Comparison of ENCODE assay signal across 12 cellular contexts in the genomic region with DNA sequence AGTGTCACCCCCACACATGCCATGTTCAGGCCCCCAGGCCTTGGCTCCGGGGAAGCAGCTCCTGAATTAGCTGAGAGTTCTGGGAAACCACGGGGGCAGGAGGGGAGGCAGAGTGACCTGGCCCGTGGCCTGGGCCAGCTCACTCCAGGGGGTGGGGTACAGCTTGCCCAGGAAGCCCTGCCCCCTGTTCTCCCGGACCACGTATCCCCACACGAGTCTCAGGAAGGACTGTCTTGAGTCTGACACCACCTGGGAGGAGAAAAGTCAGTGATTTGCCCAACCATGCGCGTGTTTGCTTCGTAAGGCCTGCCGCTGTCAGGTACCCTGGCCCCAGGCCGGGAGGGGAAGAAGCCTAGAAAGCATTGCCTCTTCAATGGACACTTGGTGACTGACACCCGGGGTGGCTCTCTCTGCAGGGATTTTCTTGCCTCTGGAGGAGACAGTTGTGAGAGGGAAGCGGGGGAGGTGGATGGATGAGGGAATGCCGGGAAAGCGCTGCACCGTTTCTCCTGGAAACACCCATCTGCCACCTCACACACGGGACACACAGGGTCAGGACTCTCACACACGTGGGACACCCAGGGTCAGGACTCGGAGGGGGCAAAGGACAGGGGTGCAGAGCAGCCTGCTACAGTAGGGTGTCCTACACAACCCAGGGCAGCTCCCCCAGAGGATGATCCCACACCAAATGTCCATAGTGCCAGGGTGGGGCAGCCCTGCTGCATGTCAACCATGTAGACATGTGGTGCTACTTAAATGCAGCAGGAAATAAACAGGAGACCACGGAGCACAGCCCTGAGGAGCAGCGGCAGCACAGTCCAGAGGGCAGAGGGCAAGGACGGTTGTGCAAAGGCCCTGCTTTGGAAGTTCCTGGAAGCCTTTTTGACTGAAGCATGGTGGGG. TPM values are rescaled to one million over a fixed set of nuclear protein-coding genes. Genes with fewer than 3 reads are reported as not detected.
DNase-seq lines count a peak whose midpoint lies in the region; ATAC-seq, FAIRE-seq and TF ChIP-seq lines count a peak whose summit lies in the region.
"Had no signal": no experiment of that assay in that cellular context is flagged by ENCODE, and none has a peak within 500 bp of the region (broad histone marks: within the 10 kb centered on the region; RNA-seq: fewer than 3 reads in every experiment).

No MANE protein-coding gene starts in this region.

- TF ChIP-seq CTCF in PC-3 (conservative IDR thresholded peaks at IDR 0.05; ENCODE audit: low read depth, low read length), result no peak
- TF ChIP-seq CTCF in H1 (IDR thresholded peaks at IDR 0.05; ENCODE audit: control extremely low read depth in 1 of 3, insufficient read depth in 1 of 3, low read depth in 1 of 3, low read length in 3 of 3), result no peak
- TF ChIP-seq CTCF in thoracic aorta (IDR thresholded peaks at IDR 0.05), result no peak
- no peak for TF ChIP-seq CTCF in GM20000 (IDR thresholded peaks at IDR 0.05; ENCODE audit: extremely low read depth, missing control alignments)

- H3K23ac ChIP-seq in H1 (ENCODE audit: insufficient read length) (no peak overlapping the region), mesendoderm (ENCODE audit: low read length) (peak overlapping the region; percentile 45)

- H3K9me3 ChIP-seq in PC-3 (ENCODE audit: low read length) (no peaks in the 10 kb centered on the region), H1 (ENCODE audit: insufficient read depth in 2 of 2, low read depth in 1 of 2, low read length in 1 of 2) (no peaks in the 10 kb centered on the region), thoracic aorta (no peaks in the 10 kb centered on the region)

- no peak overlapping the region for H4K91ac ChIP-seq in H1 (replicated peaks; ENCODE audit: insufficient read length, low read length)

- H3K79me2 ChIP-seq in PC-3 (ENCODE audit: low read length), result peaks cover 85% of the 10 kb centered on the region
- H3K79me2 ChIP-seq in H1 (ENCODE audit: control insufficient read depth in 1 of 2, insufficient read depth in 2 of 2, low read length in 2 of 2), result no peaks in the 10 kb centered on the region
- H3K79me2 ChIP-seq in mesendoderm (ENCODE audit: control insufficient read depth, insufficient read depth, low read length), result no peaks in the 10 kb centered on the region

- H4K8ac ChIP-seq in H1 (ENCODE audit: extremely low read depth, insufficient read depth, low read length) (peak overlapping the region; percentile 43; the same call in 1 of the 2 replicates), mesendoderm (ENCODE audit: low read depth, low read length) (no peak overlapping the region)

- DNase-seq in PC-3, result peak; percentile 6
- peak in 1 of 2 experiments; percentile 46 for DNase-seq in H1 (ENCODE audit: low read depth in 1 of 2, low spot score in 2 of 2)
- peak; percentile 8 for DNase-seq in mesendoderm
- no peak for DNase-seq in thoracic aorta (ENCODE audit: low spot score)
- DNase-seq in SK-N-DZ (ENCODE audit: low spot score), result no peak
- DNase-seq in GM20000 (ENCODE audit: low spot score), result no peak
- DNase-seq: cerebellar nuclear complex; NK-92 treated with Interleukin-12 subunit alpha and Interleukin-12 subunit beta, amount 100 ng/mL, for 24 hours had no signal

- H2BK20ac ChIP-seq in H1 (ENCODE audit: low read length), result no peak overlapping the region; the same call in 1 of the 2 replicates

- H3K4ac ChIP-seq in H1 (replicated peaks; ENCODE audit: insufficient read length, low read depth, low read length) (no peak overlapping the region), mesendoderm (ENCODE audit: low read depth, low read length) (no peak overlapping the region)

- H4K20me1 ChIP-seq in PC-3 (ENCODE audit: low read length) (no peaks in the 10 kb centered on the region), H1 (replicated peaks in 1 of 2; ENCODE audit: control insufficient read depth in 1 of 2, insufficient read depth in 2 of 2, low read length in 2 of 2) (no peaks in the 10 kb centered on the region)

- CTCF ChIA-PET in PC-3 (lab: Charles Lee), result interaction anchor here (0.6 kb wide), 1 partner anchor 456 kb away, joined by 5 read pairs; no protein-coding TSS in a partner anchor
- CTCF ChIA-PET in H1 (lab: Charles Lee; ENCODE audit: partially characterized antibody), result no interaction called here

- H2BK120ac ChIP-seq in H1 (replicated peaks; ENCODE audit: low read depth, low read length) (no peak overlapping the region), mesendoderm (ENCODE audit: low read depth, low read length) (no peak overlapping the region)

- TF ChIP-seq POLR2A in H1 (IDR thresholded peaks at IDR 0.05; ENCODE audit: control extremely low read depth in 1 of 2, low read depth in 2 of 2, low read length in 2 of 2), result no peak

- H3K36me3 ChIP-seq in PC-3 (ENCODE audit: low read depth, low read length) (no peaks in the 10 kb centered on the region), H1 (ENCODE audit: control insufficient read depth in 2 of 4, insufficient read depth in 4 of 4, low read length in 3 of 4) (no peaks in the 10 kb centered on the region), mesendoderm (ENCODE audit: control insufficient read depth, insufficient read depth, low read length) (no peaks in the 10 kb centered on the region), thoracic aorta (no peaks in the 10 kb centered on the region)

- no peak for TF ChIP-seq RAD21 in H1 (IDR thresholded peaks at IDR 0.05 in 1 of 2, conservative IDR thresholded peaks at IDR 0.05 in 1 of 2; ENCODE audit: low read depth in 2 of 2, low read length in 2 of 2)

- WGBS in H1 (ENCODE audit: extremely low coverage in 1 of 2, insufficient coverage in 1 of 2, insufficient read length in 1 of 2, insufficient replicate concordance in 2 of 2, low coverage in 1 of 2, low lambda C conversion rate in 2 of 2, missing lambda C conversion rate in 1 of 2), 2 experiments, result 84% methylated on average over 22 of the region's 22 CpGs; no CpG with 5 or more reads in 1 of the 2 experiments
- WGBS in mesendoderm (ENCODE audit: extremely low coverage, insufficient coverage, low lambda C conversion rate), result no CpG with 5 or more reads among the region's 22 CpGs

- POLR2A ChIA-PET in PC-3 (lab: Charles Lee; ENCODE audit: unreplicated experiment), result interaction anchor here (0.7 kb wide), 1 partner anchor 101 kb away, joined by 12 read pairs; no protein-coding TSS in a partner anchor
- POLR2A ChIA-PET in H1 (lab: Charles Lee; ENCODE audit: partially characterized antibody), result interaction anchor here (0.6 kb wide), 1 partner anchor 74 kb away, joined by 3 read pairs; no protein-coding TSS in a partner anchor

- H2BK5ac ChIP-seq in H1 (ENCODE audit: low read depth, low read length) (no peak overlapping the region; the same call in 1 of the 2 replicates), mesendoderm (ENCODE audit: low read length) (no peak overlapping the region)

- H2BK15ac ChIP-seq in H1 (ENCODE audit: low read length) (no peak overlapping the region), mesendoderm (replicated peaks; ENCODE audit: low read depth) (no peak overlapping the region)

- H3K9me2 ChIP-seq in PC-3 (replicated peaks; ENCODE audit: low read length), result no peaks in the 10 kb centered on the region

- peak overlapping the region; percentile 56 for H3K4me2 ChIP-seq in PC-3 (ENCODE audit: low read length)
- H3K4me2 ChIP-seq in H1 (ENCODE audit: insufficient read depth in 1 of 2, low read depth in 2 of 2, low read length in 2 of 2), result no peak overlapping the region
- no peak overlapping the region for H3K4me2 ChIP-seq in mesendoderm (ENCODE audit: low read length)

- FAIRE-seq in H1 (lab: Jason Lieb, UNC), result no peak
- FAIRE-seq: TTC549, urothelium cell line had no signal

- H4K5ac ChIP-seq in H1 (ENCODE audit: insufficient read length, low read depth, low read length), result no peak overlapping the region
- no peak overlapping the region for H4K5ac ChIP-seq in mesendoderm (ENCODE audit: low read length)

- H3K23me2 ChIP-seq in H1 (ENCODE audit: low read depth, low read length), result peaks cover 6% of the 10 kb centered on the region; the same call in 1 of the 2 replicates

- H3K27ac ChIP-seq in PC-3 (ENCODE audit: low read length) (peak overlapping the region; percentile 88), H1 (ENCODE audit: low read depth, low read length) (no peak overlapping the region), mesendoderm (ENCODE audit: low read depth, low read length) (no peak overlapping the region), thoracic aorta (peak overlapping the region; percentile 92 to 95)

- H3K4me3 ChIP-seq in PC-3 (ENCODE audit: low read length) (no peak overlapping the region), H1 (ENCODE audit: extremely low read depth in 1 of 4, insufficient read depth in 2 of 4, low read depth in 3 of 4, low read length in 4 of 4) (no peak overlapping the region), mesendoderm (ENCODE audit: low read length) (no peak overlapping the region), thoracic aorta (peak overlapping the region; percentile 78)

- H3K79me1 ChIP-seq in H1 (ENCODE audit: low read depth, low read length) (no peaks in the 10 kb centered on the region), mesendoderm (ENCODE audit: low read length) (no peaks in the 10 kb centered on the region)

- H3K18ac ChIP-seq in H1 (ENCODE audit: extremely low read depth, low read length) (peak overlapping the region; percentile 19; the same call in 1 of the 2 replicates), mesendoderm (ENCODE audit: low read length) (no peak overlapping the region)

- peaks cover 71% of the 10 kb centered on the region for H3K4me1 ChIP-seq in PC-3 (ENCODE audit: insufficient read depth, low read length)
- H3K4me1 ChIP-seq in H1 (replicated peaks in 1 of 4; ENCODE audit: control insufficient read depth in 3 of 4, insufficient read depth in 4 of 4, low read length in 3 of 4), result peaks cover 0 to 7% (median 2%) of the 10 kb centered on the region in 4 experiments; a peak in 4 of 7 replicates
- H3K4me1 ChIP-seq in mesendoderm (ENCODE audit: control insufficient read depth, low read depth, low read length), result peaks cover 3% of the 10 kb centered on the region
- H3K4me1 ChIP-seq in thoracic aorta (ENCODE audit: control insufficient read depth in 1 of 2, low read depth in 2 of 2), result peaks cover 38 to 79% of the 10 kb centered on the region in 2 donors

- H3K9ac ChIP-seq in PC-3 (ENCODE audit: low read length) (peak overlapping the region; percentile 34), H1 (replicated peaks in 1 of 4; ENCODE audit: extremely low read depth in 1 of 4, low read depth in 3 of 4, low read length in 3 of 4) (no peak overlapping the region), mesendoderm (ENCODE audit: low read length) (no peak overlapping the region)

- H3K56ac ChIP-seq in H1 (replicated peaks; ENCODE audit: insufficient read length, low read depth, low read length), result no peak overlapping the region
- no peak overlapping the region for H3K56ac ChIP-seq in mesendoderm (ENCODE audit: low read length)

- intact Hi-C loops in PC-3 (cut with micrococcal nuclease), result loop anchor here (5.0 kb wide), 1 partner anchor 198 kb away; the partner anchor contains the start of gene SCLY

- no peaks in the 10 kb centered on the region for H3F3A ChIP-seq in PC-3 (ENCODE audit: low read length, unreplicated experiment)

- H3K27me3 ChIP-seq in PC-3 (ENCODE audit: low read length) (no peaks in the 10 kb centered on the region), H1 (replicated peaks in 1 of 4; ENCODE audit: control insufficient read depth in 3 of 4, extremely low read depth in 1 of 4, insufficient read depth in 3 of 4, low read length in 3 of 4) (peaks cover 9 to 20% (median 17%) of the 10 kb centered on the region in 4 experiments), mesendoderm (ENCODE audit: insufficient read depth, low read length, poor library complexity) (peaks cover 9% of the 10 kb centered on the region), thoracic aorta (replicated peaks; ENCODE audit: insufficient read depth) (no peaks in the 10 kb centered on the region)

- ATAC-seq in PC-3, result no peak
- ATAC-seq in thoracic aorta (ENCODE audit: insufficient number of reproducible peaks, low FRiP score, low read depth), result no peak
- ATAC-seq in HG02642 (IDR thresholded peaks at IDR 0.05; ENCODE audit: poor library complexity, unreplicated experiment), result no peak
- ATAC-seq: activated T-helper 17 cell treated with anti-CD3 and anti-CD28 coated beads, Interleukin-2, amount 50 U/mL, for 72 hours had no signal

- BruUV-seq in PC-3 (replicated peaks; lab: Mats Ljungman, UMichigan), result no TSS peak

- H2BK12ac ChIP-seq in H1 (ENCODE audit: low read depth, low read length), result peak overlapping the region; percentile 63; the same call in 1 of the 2 replicates

- no peak for TF ChIP-seq EP300 in H1 (IDR thresholded peaks at IDR 0.05; ENCODE audit: borderline replicate concordance in 1 of 2, low read depth in 2 of 2, low read length in 2 of 2)

- H3K14ac ChIP-seq in H1 (ENCODE audit: insufficient read length), result no peak overlapping the region

- H2AK5ac ChIP-seq in H1 (ENCODE audit: low read depth, low read length), result no peak overlapping the region
- no peak overlapping the region for H2AK5ac ChIP-seq in mesendoderm (ENCODE audit: low read length)

- H2AFZ ChIP-seq in PC-3 (ENCODE audit: low read length), result 0 out of 2 replicates have a peak overlapping the region, but pooled peaks have one; percentile 12
- no peak overlapping the region for H2AFZ ChIP-seq in H1 (ENCODE audit: low read length)

RNA-seq across cellular contexts. Expression of gene RAMP1, which starts 4.9 kb away (rescaled TPM):
- 210 and 248 TPM in 2 replicates for total RNA-seq in PC-3 (2014; rRNA removed)
- 0.65 and 2.0 TPM in 2 replicates for total RNA-seq in H1 (2021; fragmentation: NEBNext Ultra II Directional; extraction: Animal tissue kit (Norgen Biotek cat#: 25700))
- polyA plus RNA-seq in H1 (2011; rRNA removed), result 3.9 and 4.3 TPM in 2 replicates
- polyA plus RNA-seq in H1 (2011; cell fraction: cytosol; rRNA removed), result 3.3 TPM
- polyA plus RNA-seq in H1 (2011; cell fraction: nucleus; rRNA removed), result 1.8 TPM
- 0.58 to 1.5 TPM (median 1.1 TPM) in 4 replicates for polyA plus RNA-seq in H1 (2012, experiment 1 of 2)
- 0.92 TPM for polyA plus RNA-seq in H1 (2012, experiment 2 of 2)
- 1.9 TPM for polyA plus RNA-seq in H1 (2013, experiment 1 of 2)
- 1.9 TPM for polyA plus RNA-seq in H1 (2013, experiment 2 of 2)
- 0.34 and 0.76 TPM in 2 replicates for polyA minus RNA-seq in H1 (2011; rRNA and poly(A)+ RNA removed)
- polyA minus RNA-seq in H1 (2011; cell fraction: cytosol; rRNA and poly(A)+ RNA removed), result not detected
- polyA minus RNA-seq in H1 (2011; cell fraction: nucleus; rRNA and poly(A)+ RNA removed), result 1.6 TPM
- 1.1 TPM for polyA plus RNA-seq in mesendoderm (2013, experiment 1 of 2)
- polyA plus RNA-seq in mesendoderm (2013, experiment 2 of 2), result 0.56 TPM
- total RNA-seq in thoracic aorta, result 100 to 1,000 TPM; 246 to 525 TPM
- polyA plus RNA-seq in SK-N-DZ (2014; cell fraction: cytosol; rRNA removed), result 205 and 267 TPM in 2 replicates
- polyA plus RNA-seq in SK-N-DZ (2014; cell fraction: nucleus; rRNA removed), result 123 and 129 TPM in 2 replicates

Comparison
In these comparisons a context has a peak if more than half of its experiments do, and no peak if none do; other contexts are left out.
1. DNase-seq: peak in PC-3 (single experiment) and mesendoderm (single experiment); none in thoracic aorta (single experiment), SK-N-DZ (single experiment) and GM20000 (single experiment).
2. H3K27ac ChIP-seq: peak in PC-3 (single experiment) and thoracic aorta (2 of 2); none in H1 (single experiment) and mesendoderm (single experiment).
3. RNA of gene RAMP1, which starts 4.9 kb away (total RNA-seq): 246 to 525 TPM in thoracic aorta and 210 to 248 TPM in PC-3; 0.65 to 2.0 TPM in H1; every median in the first group is over 10 times any median in the second.